28 cellular contexts compared by ENCODE assay signal in the genomic region with DNA sequence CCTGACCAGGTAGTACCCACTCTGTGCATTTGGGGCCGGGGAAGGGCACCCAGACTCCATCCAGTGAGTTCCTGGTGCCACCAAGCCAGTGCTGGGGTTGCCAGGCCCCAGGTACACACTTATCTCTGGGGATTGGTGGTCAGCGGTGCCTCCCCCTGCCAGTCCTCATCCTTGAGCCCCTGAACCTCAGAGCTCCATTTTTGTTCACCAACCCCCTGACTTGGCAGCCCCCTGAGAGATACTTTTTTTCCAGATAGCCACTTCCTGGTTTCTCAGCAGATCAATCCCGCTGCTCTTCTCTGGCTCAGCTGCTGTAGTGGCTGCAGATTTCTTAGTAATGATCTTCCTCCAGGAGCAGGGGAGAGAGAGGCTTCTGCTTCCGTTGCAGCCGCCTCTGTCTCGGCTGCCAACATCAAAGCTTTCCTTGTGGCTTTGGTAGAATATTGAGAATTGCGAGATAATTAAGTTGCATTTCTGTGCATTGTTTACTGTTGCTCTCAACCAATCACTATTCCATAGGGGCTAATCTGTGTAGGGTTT.
DNase-seq lines count a peak whose midpoint lies in the region; ATAC-seq and TF ChIP-seq lines count a peak whose summit lies in the region.
"Had no signal": no experiment of that assay in that cellular context is flagged by ENCODE, and none has a peak within 500 bp of the region (broad histone marks: within the 10 kb centered on the region; RNA-seq: fewer than 3 reads in every experiment).

No MANE protein-coding gene starts in this region.

- no peak overlapping the region for H3K14ac ChIP-seq in neuronal stem cell (ENCODE audit: low read length)

- H3K27me3 ChIP-seq in AG04450 (ENCODE audit: control insufficient read depth, insufficient read depth, low read length) (no peaks in the 10 kb centered on the region), neuronal stem cell (ENCODE audit: control insufficient read depth in 3 of 3, insufficient read depth in 3 of 3, low read depth in 1 of 3, low read length in 3 of 3) (no peaks in the 10 kb centered on the region), gastrocnemius medialis (no peaks in the 10 kb centered on the region)
- H3K27me3 ChIP-seq: stomach, thyroid gland had no signal

- no peak overlapping the region for H3K9ac ChIP-seq in neuronal stem cell (ENCODE audit: low read depth, low read length, poor library complexity)
- H3K9ac ChIP-seq: parathyroid adenoma had no signal

- no peak overlapping the region for H3K4ac ChIP-seq in neuronal stem cell (ENCODE audit: low read length)

- intact Hi-C loops in gastrocnemius medialis (cut with DNase I; ENCODE audit: low total_unique reads) = no loop called here

- in situ Hi-C loops in gastrocnemius medialis (cut with MboI; ENCODE audit: low sequenced_read_pairs in 4 of 4) = no loop called here

- no peak overlapping the region for H3K4me3 ChIP-seq in AG04450 (ENCODE audit: low read depth, low read length)
- H3K4me3 ChIP-seq in Jurkat, Clone E6-1 (ENCODE audit: low read length) = no peak overlapping the region
- no peak overlapping the region for H3K4me3 ChIP-seq in neuronal stem cell (ENCODE audit: low read length in 2 of 2)
- no peak overlapping the region for H3K4me3 ChIP-seq in gastrocnemius medialis
- H3K4me3 ChIP-seq: left lung, stomach, thyroid gland had no signal

- peak overlapping the region; percentile 21 for H3K27ac ChIP-seq in AG04450 (ENCODE audit: low read depth, low read length)
- no peak overlapping the region for H3K27ac ChIP-seq in neuronal stem cell (replicated peaks; ENCODE audit: low read length)
- no peak overlapping the region for H3K27ac ChIP-seq in gastrocnemius medialis
- H3K27ac ChIP-seq: epithelial cell of prostate, parathyroid adenoma, thyroid gland had no signal

- no peak overlapping the region for H3K23ac ChIP-seq in neuronal stem cell (ENCODE audit: low read depth, low read length, poor library complexity)

- TF ChIP-seq CTCF in AG04450 (IDR thresholded peaks at IDR 0.05; ENCODE audit: low read depth, low read length) (no peak), gastrocnemius medialis (IDR thresholded peaks at IDR 0.05 in 4 of 5, conservative IDR thresholded peaks at IDR 0.05 in 1 of 5) (no peak)

- H2BK120ac ChIP-seq in neuronal stem cell (ENCODE audit: low read depth, low read length) = no peak overlapping the region

- H3K36me3 ChIP-seq in neuronal stem cell (replicated peaks in 1 of 2; ENCODE audit: control insufficient read depth in 2 of 2, insufficient read depth in 2 of 2, low read length in 2 of 2) (peaks cover 6 to 44% of the 10 kb centered on the region in 2 donors), gastrocnemius medialis (no peaks in the 10 kb centered on the region)
- H3K36me3 ChIP-seq: left lung, stomach, thyroid gland had no signal

- H2BK15ac ChIP-seq in neuronal stem cell (ENCODE audit: low read length) = no peak overlapping the region

- peaks cover 4 to 8% of the 10 kb centered on the region in 2 donors for H3K4me1 ChIP-seq in neuronal stem cell (ENCODE audit: control insufficient read depth in 2 of 2, insufficient read depth in 1 of 2, low read depth in 1 of 2, low read length in 2 of 2)
- H3K4me1 ChIP-seq in gastrocnemius medialis = peaks cover 9 to 11% of the 10 kb centered on the region in 2 donors
- H3K4me1 ChIP-seq: left lung, parathyroid adenoma had no signal

- peak overlapping the region; percentile 58 for H3K18ac ChIP-seq in neuronal stem cell (ENCODE audit: low read length)

- no peak for TF ChIP-seq POLR2A in gastrocnemius medialis (IDR thresholded peaks at IDR 0.05)

- H4K8ac ChIP-seq in neuronal stem cell (ENCODE audit: low read depth, low read length) = no peak overlapping the region

- H4K91ac ChIP-seq in neuronal stem cell (ENCODE audit: low read depth, low read length, poor library complexity) = no peak overlapping the region

- no peak overlapping the region for H2BK12ac ChIP-seq in neuronal stem cell (ENCODE audit: low read length)

- ATAC-seq in HG02852 (IDR thresholded peaks at IDR 0.05; ENCODE audit: unreplicated experiment) = no peak
- no peak for ATAC-seq in gastrocnemius medialis
- ATAC-seq: left lung; natural killer cell treated with Interleukin-12 subunit alpha and Interleukin-12 subunit beta and Interleukin-15 and Interleukin-18, amount 100 ng/mL, for 72 hours; T-helper 17 cell had no signal

- H3K9me3 ChIP-seq in AG04450 (ENCODE audit: control insufficient read depth, insufficient read depth, low read length) = no peaks in the 10 kb centered on the region
- no peaks in the 10 kb centered on the region for H3K9me3 ChIP-seq in neuronal stem cell (replicated peaks in 1 of 2; ENCODE audit: control insufficient read depth in 2 of 2, insufficient read depth in 1 of 2, low read depth in 1 of 2, low read length in 2 of 2)
- no peaks in the 10 kb centered on the region for H3K9me3 ChIP-seq in gastrocnemius medialis
- H3K9me3 ChIP-seq: left lung, stomach, thyroid gland had no signal

- peaks cover 2% of the 10 kb centered on the region for H3K79me1 ChIP-seq in neuronal stem cell (ENCODE audit: low read depth, low read length)

- no peak overlapping the region for H3K4me2 ChIP-seq in neuronal stem cell (ENCODE audit: insufficient read depth, low read length, poor library complexity, severe bottlenecking)

- H2AFZ ChIP-seq in neuronal stem cell (ENCODE audit: low read length) = no peak overlapping the region
- H2AFZ ChIP-seq: parathyroid adenoma had no signal

- DNase-seq in AG04450 (ENCODE audit: low read depth, low spot score) = no peak
- peak; percentile 41 for DNase-seq in Jurkat, Clone E6-1 (ENCODE audit: low read depth, low spot score)
- DNase-seq in islet precursor cell = peak; percentile 51
- no peak for DNase-seq in neuronal stem cell (ENCODE audit: low spot score)
- no peak for DNase-seq in NK-92 (lab: John Stamatoyannopoulos, UW; ENCODE audit: unreplicated experiment)
- no peak for DNase-seq in NCI-H748 treated with DMSO at 0.1 percent for 48 hours (lab: John Stamatoyannopoulos, UW)
- DNase-seq in gastrocnemius medialis = no peak
- DNase-seq: activated CD4-positive, alpha-beta memory T cell treated with anti-CD3 and anti-CD28 coated beads for 36 hours; activated CD8-positive, alpha-beta memory T cell treated with anti-CD3 and anti-CD28 coated beads, Interleukin-2, amount 50 U/mL, for 4 hours; activated naive CD4-positive, alpha-beta T cell treated with anti-CD3 and anti-CD28 coated beads for 36 hours; CD8-positive, alpha-beta memory T cell; KBM-7; left lung; midbrain; NCI-H1105; NCI-H187 treated with DMSO at 0.1 percent for 48 hours; NCI-H524; NK-92 treated with Interleukin-12 subunit alpha and Interleukin-12 subunit beta, amount 100 ng/mL, for 24 hours; SHP77; stimulated activated CD4-positive, alpha-beta T cell treated with anti-CD3 and anti-CD28 coated beads, Interleukin-12 subunit alpha, Interleukin-12 subunit beta, amount 100 ng/mL, for 4 hours; stimulated activated CD4-positive, alpha-beta T cell treated with anti-CD3 and anti-CD28 coated beads, Interleukin-4, amount 100 ng/mL, for 1 hour; stomach; T-helper 17 cell; thyroid gland had no signal

- CTCF ChIA-PET in AG04450 (lab: Charles Lee) = interaction anchor here (1.0 to 2.4 kb wide), 5 partner anchors 83 to 195 kb away, joined by 3 to 7 read pairs (median 5); no protein-coding TSS in a partner anchor

- POLR2A ChIA-PET in AG04450 (lab: Yijun Ruan, JAX) = no interaction called here

- H2AK5ac ChIP-seq in neuronal stem cell (ENCODE audit: low read depth, low read length) = no peak overlapping the region

- no CpG with 5 or more reads among the region's 7 CpGs for WGBS in neuronal stem cell (ENCODE audit: extremely low coverage in 2 of 2, insufficient read length in 2 of 2, insufficient replicate concordance in 1 of 2), 2 donors

- no peak overlapping the region for H2BK5ac ChIP-seq in neuronal stem cell (ENCODE audit: low read length)

Comparison
In these comparisons a context has a peak if more than half of its experiments do, and no peak if none do; other contexts are left out.
1. DNase-seq: peak in Jurkat, Clone E6-1 (single experiment) and islet precursor cell (single experiment); none in AG04450 (single experiment), neuronal stem cell (single experiment), NK-92 (single experiment), NCI-H748 treated with DMSO at 0.1 percent for 48 hours (single experiment) and gastrocnemius medialis (0 of 2).